In genomic region chr11:67508486-67509121, GRCh38 we compare ENCODE assay signal across 8 cellular contexts. TPM values are rescaled to one million over a fixed set of nuclear protein-coding genes. Genes with fewer than 3 reads are reported as not detected.
DNase-seq lines count a peak whose midpoint lies in the region; ATAC-seq and TF ChIP-seq lines count a peak whose summit lies in the region.

No MANE protein-coding gene starts in this region.

- intact Hi-C loops in left lung (cut with DNase I): loop anchor here in 1 of 2 donors (5.0 kb wide), 1 partner anchor 116 kb away; the partner anchor contains the start of gene RAD9A

- H3K27me3 Mint-ChIP-seq in activated CD4-positive, alpha-beta T cell treated with anti-CD3 and anti-CD28 coated beads, Interleukin-2, amount 10 ng/mL, durations not matched to agents 7 days and 5 days: peaks cover 13% of the 10 kb centered on the region

- H3K4me1 ChIP-seq in BLaER1 (peaks cover 38% of the 10 kb centered on the region), left lung (peaks cover 21 to 46% of the 10 kb centered on the region in 2 donors)

- H3K4me3 Mint-ChIP-seq in activated CD4-positive, alpha-beta T cell treated with anti-CD3 and anti-CD28 coated beads, Interleukin-2, amount 10 ng/mL, durations not matched to agents 7 days and 5 days: peak overlapping the region; percentile 91

- peak; percentile 92 to 99 for DNase-seq in NCI-H526 (lab: John Stamatoyannopoulos, UW)
- DNase-seq in activated CD4-positive, alpha-beta T cell treated with anti-CD3 and anti-CD28 coated beads, Interleukin-2, amount 10 ng/mL, durations not matched to agents 7 days and 5 days: peak; percentile 99
- DNase-seq in dedifferentiated amniotic fluid mesenchymal stem cell (ENCODE audit: extremely low spot score): peak; percentile 95
- peak; percentile 97 to 98 for DNase-seq in left lung
- peak; percentile 98 for DNase-seq in stimulated activated CD4-positive, alpha-beta T cell treated with anti-CD3 and anti-CD28 coated beads, Interleukin-2, amount 100 ng/mL, for 4 hours (ENCODE audit: low read depth)

- peak overlapping the region; percentile 90 for H3K4me2 ChIP-seq in BLaER1

- peak overlapping the region; percentile 92 for H3K27ac Mint-ChIP-seq in activated CD4-positive, alpha-beta T cell treated with anti-CD3 and anti-CD28 coated beads, Interleukin-2, amount 10 ng/mL, durations not matched to agents 7 days and 5 days

- H3K4me3 ChIP-seq in BLaER1 (peak overlapping the region; percentile 82), left lung (peak overlapping the region; percentile 83 to 94)

- POLR2A ChIA-PET in activated CD4-positive, alpha-beta T cell treated with anti-CD3 and anti-CD28 coated beads, Interleukin-2, amount 10 ng/mL, durations not matched to agents 7 days and 5 days (lab: Charles Lee): no interaction called here

- H3K36me3 Mint-ChIP-seq in activated CD4-positive, alpha-beta T cell treated with anti-CD3 and anti-CD28 coated beads, Interleukin-2, amount 10 ng/mL, durations not matched to agents 7 days and 5 days (ENCODE audit: low read depth): peaks cover 11% of the 10 kb centered on the region

- ATAC-seq in GM19328 (IDR thresholded peaks at IDR 0.05; ENCODE audit: unreplicated experiment): peak; percentile 35
- ATAC-seq in HG03469 (IDR thresholded peaks at IDR 0.05; ENCODE audit: unreplicated experiment): peak; percentile 19
- peak; percentile 52 for ATAC-seq in left lung

- H3K9me3 ChIP-seq in BLaER1 (no peaks in the 10 kb centered on the region), left lung (no peaks in the 10 kb centered on the region)

- H4K20me1 ChIP-seq in BLaER1: peaks cover 30% of the 10 kb centered on the region

- H3K27ac ChIP-seq in BLaER1 (peak overlapping the region; percentile 85), left lung (peak overlapping the region; percentile 97 to 99)

- no peak for TF ChIP-seq CTCF in left lung (IDR thresholded peaks at IDR 0.05)

- no peaks in the 10 kb centered on the region for H3K9me3 Mint-ChIP-seq in activated CD4-positive, alpha-beta T cell treated with anti-CD3 and anti-CD28 coated beads, Interleukin-2, amount 10 ng/mL, durations not matched to agents 7 days and 5 days

- H3K27me3 ChIP-seq in BLaER1: peaks cover 4% of the 10 kb centered on the region; the same call in 1 of the 2 replicates
- H3K27me3 ChIP-seq in left lung: peaks cover 0 to 49% of the 10 kb centered on the region in 2 donors

- peaks cover 37% of the 10 kb centered on the region for H3K4me1 Mint-ChIP-seq in activated CD4-positive, alpha-beta T cell treated with anti-CD3 and anti-CD28 coated beads, Interleukin-2, amount 10 ng/mL, durations not matched to agents 7 days and 5 days

- H3K36me3 ChIP-seq in BLaER1 (no peaks in the 10 kb centered on the region), left lung (peaks cover 0 to 7% of the 10 kb centered on the region in 2 donors)

- peak overlapping the region; percentile 82 for H3K9ac ChIP-seq in BLaER1

- CTCF ChIA-PET in activated CD4-positive, alpha-beta T cell treated with anti-CD3 and anti-CD28 coated beads, Interleukin-2, amount 10 ng/mL, durations not matched to agents 7 days and 5 days (lab: Charles Lee): interaction anchor here (1.0 to 1.2 kb wide), 3 partner anchors 67 to 151 kb away, joined by 3 read pairs; partner anchors contain the start of gene RAD9A

RNA-seq across cellular contexts. Expression of gene CDK2AP2, which starts 0.6 kb away (rescaled TPM):
- 100 to 1,000 TPM; 117 to 126 TPM for total RNA-seq in activated CD4-positive, alpha-beta T cell treated with anti-CD3 and anti-CD28 coated beads, Interleukin-2, amount 10 ng/mL, durations not matched to agents 7 days and 5 days
- 10 to 100 TPM; 82.2 to 92.8 TPM for total RNA-seq in left lung

RNA-seq across cellular contexts. Expression of gene PITPNM1, which starts 3.4 kb away (rescaled TPM):
- total RNA-seq in activated CD4-positive, alpha-beta T cell treated with anti-CD3 and anti-CD28 coated beads, Interleukin-2, amount 10 ng/mL, durations not matched to agents 7 days and 5 days: 100 to 1,000 TPM; 100 to 110 TPM
- total RNA-seq in left lung: 10 to 100 TPM; 51.6 to 55.5 TPM

RNA-seq across cellular contexts. Expression of gene CABP2, which starts 14.6 kb away (rescaled TPM):
- total RNA-seq in activated CD4-positive, alpha-beta T cell treated with anti-CD3 and anti-CD28 coated beads, Interleukin-2, amount 10 ng/mL, durations not matched to agents 7 days and 5 days: not detected
- not detected for total RNA-seq in left lung

RNA-seq across cellular contexts. Expression of gene AIP, which starts 25.8 kb away (rescaled TPM):
- 100 to 1,000 TPM; 149 to 164 TPM for total RNA-seq in activated CD4-positive, alpha-beta T cell treated with anti-CD3 and anti-CD28 coated beads, Interleukin-2, amount 10 ng/mL, durations not matched to agents 7 days and 5 days
- 10 to 100 TPM; 61.7 to 68.2 TPM for total RNA-seq in left lung

RNA-seq across cellular contexts. Expression of gene TMEM134, which starts 39.6 kb away (rescaled TPM):
- total RNA-seq in activated CD4-positive, alpha-beta T cell treated with anti-CD3 and anti-CD28 coated beads, Interleukin-2, amount 10 ng/mL, durations not matched to agents 7 days and 5 days: 10 to 100 TPM; 42.2 to 47.2 TPM
- 10 to 100 TPM; 45.9 to 51.8 TPM for total RNA-seq in left lung

Comparison
In these comparisons a context has a peak if more than half of its experiments do, and no peak if none do; other contexts are left out.
1. Peak in every context shown above with its lines: DNase-seq, ATAC-seq, H3K4me3 ChIP-seq and H3K27ac ChIP-seq.